ENCODE assay signal across 18 cellular contexts in the genomic region with DNA sequence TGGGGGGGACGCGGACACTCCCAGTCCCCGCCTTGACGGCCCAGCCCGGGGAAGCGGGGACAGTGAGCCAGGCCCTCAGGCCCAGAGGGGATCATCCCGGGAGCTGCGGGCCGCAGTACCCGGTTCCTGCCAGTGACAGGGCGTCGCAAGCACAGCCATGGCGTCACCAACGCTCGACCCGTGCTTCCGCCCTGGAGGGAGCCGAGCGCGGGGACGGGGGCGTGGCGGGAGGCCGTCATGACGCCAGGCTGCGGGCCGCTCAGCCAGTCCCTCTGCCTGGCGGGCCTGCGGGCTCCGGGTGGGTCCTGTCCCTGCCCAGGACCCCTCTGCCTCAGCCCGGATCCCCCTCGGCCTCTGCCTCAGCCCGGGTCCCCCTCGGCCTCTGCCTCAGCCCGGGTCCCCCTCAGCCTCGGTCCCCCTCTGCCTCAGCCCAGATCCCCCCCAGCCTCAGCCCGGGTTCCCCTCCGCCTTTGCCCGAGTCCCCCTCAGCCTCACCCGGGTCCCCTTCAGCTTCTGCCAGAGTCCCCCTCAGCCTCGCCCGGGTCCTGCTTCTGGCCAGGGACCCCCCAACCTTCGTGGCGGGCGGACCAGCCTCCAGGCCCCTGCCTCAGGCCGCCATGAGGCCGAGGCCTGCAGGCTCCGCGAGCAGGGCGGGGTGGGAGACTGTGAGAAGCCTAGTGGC. TPM values are rescaled to one million over a fixed set of nuclear protein-coding genes. Genes with fewer than 3 reads are reported as not detected.
"Had no signal": no experiment of that assay in that cellular context is flagged by ENCODE, and none has a peak within 500 bp of the region (broad histone marks: within the 10 kb centered on the region; RNA-seq: fewer than 3 reads in every experiment).

No MANE protein-coding gene starts in this region.

- H3K27ac ChIP-seq: brain microvascular endothelial cell had no signal

- ATAC-seq: activated CD4-positive, CD25-positive, alpha-beta regulatory T cell treated with anti-CD3 and anti-CD28 coated beads, Interleukin-2, amount 50 U/mL, for 24 hours; activated T-cell treated with anti-CD3 and anti-CD28 coated beads, Interleukin-2, amount 50 U/mL, for 4 hours had no signal

- FAIRE-seq: TTC549 had no signal

- H3K27me3 ChIP-seq: brain microvascular endothelial cell had no signal

- H3K36me3 ChIP-seq: brain microvascular endothelial cell had no signal

- H3K9me3 Mint-ChIP-seq: activated T-cell treated with anti-CD3 and anti-CD28 coated beads, Interleukin-2, amount 50 U/mL, for 4 hours; dendritic cell treated with granulocyte-macrophage colony-stimulating factor and Interleukin-4, amounts not matched to agents 40 ng/mL and 50 ng/mL, for 4 days; mesothelial cell of epicardium; type B pancreatic cell had no signal

- H3K27me3 Mint-ChIP-seq: type B pancreatic cell had no signal

- H3K4me3 ChIP-seq: skin epidermis had no signal

- H3K4me3 Mint-ChIP-seq: activated naive CD8-positive, alpha-beta T cell; activated T-cell treated with anti-CD3 and anti-CD28 coated beads, Interleukin-2, amount 50 U/mL, for 4 hours; dendritic cell treated with granulocyte-macrophage colony-stimulating factor and Interleukin-4, amounts not matched to agents 40 ng/mL and 50 ng/mL, for 4 days; mesothelial cell of epicardium; type B pancreatic cell had no signal

- H3K27ac Mint-ChIP-seq: activated naive CD8-positive, alpha-beta T cell; dendritic cell treated with granulocyte-macrophage colony-stimulating factor and Interleukin-4, amounts not matched to agents 40 ng/mL and 50 ng/mL, for 4 days; mesothelial cell of epicardium; type B pancreatic cell had no signal

- DNase-seq: activated CD4-positive, alpha-beta T cell treated with anti-CD3 and anti-CD28 coated beads, Interleukin-2, amount 50 U/mL, for 4 hours; activated gamma-delta T cell; activated T-cell treated with anti-CD3 and anti-CD28 coated beads, Interleukin-2, amount 50 U/mL, for 4 hours; amygdala; brain microvascular endothelial cell; glutamatergic neuron; substantia nigra; T-helper 2 cell had no signal

RNA-seq across cellular contexts. Expression of gene SLC2A5, which starts 2.3 kb away (rescaled TPM):
- total RNA-seq: activated T-cell treated with anti-CD3 and anti-CD28 coated beads, Interleukin-2, amount 50 U/mL, for 4 hours; epithelial cell of proximal tubule had no signal

RNA-seq across cellular contexts. Expression of gene SLC2A7, which starts 45.5 kb away (rescaled TPM):
- total RNA-seq: activated T-cell treated with anti-CD3 and anti-CD28 coated beads, Interleukin-2, amount 50 U/mL, for 4 hours; epithelial cell of proximal tubule; fibroblast of villous mesenchyme; liver; mesothelial cell of epicardium had no signal
- polyA plus RNA-seq: liver had no signal
